Comparison of ENCODE assay signal across 1 cellular context in genomic region chr13:41015920-41016319, GRCh38.
TF ChIP-seq lines count a peak whose summit lies in the region.

No MANE protein-coding gene starts in this region.

TF ChIP-seq in H1, 55 proteins besides CTCF, POLR2A, EP300 and RAD21:
- TF ChIP-seq E2F6 (IDR thresholded peaks at IDR 0.05) (no peak), MAFK (IDR thresholded peaks at IDR 0.05; ENCODE audit: low read depth, low read length) (no peak), TBP (IDR thresholded peaks at IDR 0.05; ENCODE audit: low read depth, low read length) (no peak), GABPA (IDR thresholded peaks at IDR 0.05; ENCODE audit: borderline replicate concordance, insufficient read depth, low read length) (no peak), SIX5 (IDR thresholded peaks at IDR 0.05; ENCODE audit: low read depth, low read length) (no peak), JUND (IDR thresholded peaks at IDR 0.05; ENCODE audit: low read length) (no peak), HDAC6 (IDR thresholded peaks at IDR 0.05; ENCODE audit: low read depth, low read length) (no peak), RNF2 (IDR thresholded peaks at IDR 0.05; ENCODE audit: borderline replicate concordance, low read depth, low read length, missing control alignments, poor library complexity, severe bottlenecking) (no peak), NRF1 (IDR thresholded peaks at IDR 0.05; ENCODE audit: low read depth, low read length) (no peak)
